ENCODE assay signal across 22 cellular contexts in the genomic region with DNA sequence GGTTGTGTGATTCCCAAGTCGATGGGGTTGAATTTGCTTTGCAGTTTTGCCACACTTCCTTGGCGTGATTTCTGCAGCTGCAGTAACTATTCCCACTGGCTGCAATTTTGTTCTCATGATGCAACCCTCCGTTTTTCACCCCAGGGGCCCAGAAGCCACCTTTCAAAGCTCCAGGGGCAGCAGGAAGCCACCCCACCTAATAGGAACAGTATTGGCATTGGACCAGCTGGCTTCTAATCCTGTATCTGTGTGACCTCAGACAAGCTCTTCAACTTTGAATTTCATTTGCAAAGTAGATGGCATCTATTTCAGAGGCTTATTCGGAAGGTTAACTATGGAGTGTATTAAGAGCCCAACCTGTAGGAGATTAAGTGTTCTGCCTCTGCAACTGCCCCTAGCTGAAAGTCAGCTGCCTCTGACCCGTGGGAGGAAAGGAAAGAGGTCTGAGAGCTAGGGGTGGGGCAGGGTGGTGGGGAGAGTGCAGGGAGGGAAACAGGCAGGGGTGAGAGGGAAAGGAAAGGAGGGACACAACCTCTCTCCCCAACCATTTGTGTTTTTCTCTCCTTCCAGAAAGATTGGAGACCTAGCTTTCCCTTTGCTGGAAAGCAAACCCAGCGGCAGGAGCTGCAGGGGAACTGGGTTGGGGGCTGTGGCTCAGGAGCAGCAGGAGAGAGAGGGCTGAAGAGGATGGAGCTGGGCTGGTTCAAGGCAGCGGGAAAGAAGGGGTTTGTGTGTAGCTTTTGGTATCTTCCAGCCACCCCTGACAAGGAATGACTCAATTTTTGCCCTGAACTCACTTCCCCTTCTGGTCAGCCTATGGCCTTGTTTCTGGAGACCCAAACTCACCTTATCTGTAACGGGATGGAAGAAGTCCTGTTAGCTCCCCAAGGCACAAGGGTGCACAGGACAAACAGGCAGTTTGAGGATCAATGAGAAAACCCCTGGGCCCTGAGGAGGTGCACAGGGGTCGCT. TPM values are rescaled to one million over a fixed set of nuclear protein-coding genes. Genes with fewer than 3 reads are reported as not detected.
DNase-seq lines count a peak whose midpoint lies in the region; ATAC-seq, FAIRE-seq and TF ChIP-seq lines count a peak whose summit lies in the region.
"Had no signal": no experiment of that assay in that cellular context is flagged by ENCODE, and none has a peak within 500 bp of the region (broad histone marks: within the 10 kb centered on the region; RNA-seq: fewer than 3 reads in every experiment).

No MANE protein-coding gene starts in this region.

- H3K9me3 ChIP-seq in Karpas-422 (ENCODE audit: low read length): no peaks in the 10 kb centered on the region
- H3K9me3 ChIP-seq in H1 (ENCODE audit: insufficient read depth in 2 of 2, low read depth in 1 of 2, low read length in 1 of 2): no peaks in the 10 kb centered on the region
- H3K9me3 ChIP-seq: SJSA1 had no signal

- H3K4me1 ChIP-seq in Karpas-422 (ENCODE audit: low read length): peaks cover 97% of the 10 kb centered on the region
- H3K4me1 ChIP-seq in H1 (replicated peaks in 1 of 4; ENCODE audit: control insufficient read depth in 3 of 4, insufficient read depth in 4 of 4, low read length in 3 of 4): peaks cover 0 to 8% (median 4%) of the 10 kb centered on the region in 4 experiments; a peak in 4 of 7 replicates
- H3K4me1 ChIP-seq: SJSA1 had no signal

- no peaks in the 10 kb centered on the region for H3K79me1 ChIP-seq in H1 (ENCODE audit: low read depth, low read length)

- POLR2A ChIA-PET in H1 (lab: Charles Lee; ENCODE audit: partially characterized antibody): interaction anchor here (0.8 to 1.6 kb wide), 2 partner anchors 10 kb away, joined by 3 to 4 read pairs; no protein-coding TSS in a partner anchor
- POLR2A ChIA-PET in activated CD8-positive, alpha-beta T cell treated with anti-CD3 and anti-CD28 coated beads for 36 hours (lab: Charles Lee): no interaction called here

- H3K18ac ChIP-seq in H1 (ENCODE audit: extremely low read depth, low read length): no peak overlapping the region

- H4K91ac ChIP-seq in H1 (replicated peaks; ENCODE audit: insufficient read length, low read length): no peak overlapping the region

- H3K4ac ChIP-seq in H1 (replicated peaks; ENCODE audit: insufficient read length, low read depth, low read length): no peak overlapping the region

- H3K23ac ChIP-seq in H1 (ENCODE audit: insufficient read length): no peak overlapping the region

- H3K36me3 Mint-ChIP-seq in activated CD8-positive, alpha-beta T cell treated with anti-CD3 and anti-CD28 coated beads for 36 hours (ENCODE audit: low read depth): no peaks in the 10 kb centered on the region
- H3K36me3 Mint-ChIP-seq: activated naive CD8-positive, alpha-beta T cell treated with anti-CD3 and anti-CD28 coated beads for 36 hours; brain had no signal

- peak overlapping the region; percentile 64 for H3K4me2 ChIP-seq in Karpas-422 (ENCODE audit: low read depth, low read length, poor library complexity, severe bottlenecking)
- H3K4me2 ChIP-seq in H1 (ENCODE audit: insufficient read depth in 1 of 2, low read depth in 2 of 2, low read length in 2 of 2): 0 out of 4 replicates have a peak overlapping the region, but pooled peaks have one; percentile 13 to 14
- H3K4me2 ChIP-seq: smooth muscle cell had no signal

- ATAC-seq in activated CD8-positive, alpha-beta T cell treated with anti-CD3 and anti-CD28 coated beads for 36 hours: no peak

- H3K27me3 Mint-ChIP-seq in activated CD8-positive, alpha-beta T cell treated with anti-CD3 and anti-CD28 coated beads for 36 hours: peaks cover 10% of the 10 kb centered on the region
- H3K27me3 Mint-ChIP-seq: brain had no signal

- H3K14ac ChIP-seq in H1 (ENCODE audit: insufficient read length): no peak overlapping the region

- FAIRE-seq in H1 (lab: Jason Lieb, UNC): no peak
- FAIRE-seq: G401.6, islet of Langerhans had no signal

- H3K56ac ChIP-seq in H1 (replicated peaks; ENCODE audit: insufficient read length, low read depth, low read length): no peak overlapping the region

- H4K5ac ChIP-seq in H1 (ENCODE audit: insufficient read length, low read depth, low read length): no peak overlapping the region

- H2BK120ac ChIP-seq in H1 (replicated peaks; ENCODE audit: low read depth, low read length): no peak overlapping the region

- H2AK5ac ChIP-seq in H1 (ENCODE audit: low read depth, low read length): no peak overlapping the region

- H2AFZ ChIP-seq in Karpas-422 (ENCODE audit: low read length) (no peak overlapping the region), H1 (ENCODE audit: low read length) (peak overlapping the region; percentile 63; the same call in 1 of the 2 replicates)

- H3K9ac ChIP-seq in Karpas-422 (ENCODE audit: low read length) (peak overlapping the region; percentile 78), H1 (replicated peaks in 1 of 4; ENCODE audit: extremely low read depth in 1 of 4, low read depth in 3 of 4, low read length in 3 of 4) (no peak overlapping the region)

- no peak for TF ChIP-seq EP300 in H1 (IDR thresholded peaks at IDR 0.05; ENCODE audit: borderline replicate concordance in 1 of 2, low read depth in 2 of 2, low read length in 2 of 2)

- TF ChIP-seq POLR2A in H1 (IDR thresholded peaks at IDR 0.05; ENCODE audit: control extremely low read depth in 1 of 2, low read depth in 2 of 2, low read length in 2 of 2): no peak

- no peak overlapping the region for H3K4me3 Mint-ChIP-seq in activated CD8-positive, alpha-beta T cell treated with anti-CD3 and anti-CD28 coated beads for 36 hours
- H3K4me3 Mint-ChIP-seq: activated naive CD8-positive, alpha-beta T cell treated with anti-CD3 and anti-CD28 coated beads for 36 hours; activated T-helper 1 cell treated with anti-CD3 and anti-CD28 coated beads, Interleukin-12 subunit alpha, Interleukin-12 subunit beta, Interleukin-2, Interleukin-4 antibody, amounts not matched to agents 30 ng/mL and 10 ng/mL and 1 ng/mL, durations not matched to agents 14 hours and 24 hours and 36 hours; nephron had no signal

- H2BK15ac ChIP-seq in H1 (ENCODE audit: low read length): no peak overlapping the region

- H2BK12ac ChIP-seq in H1 (ENCODE audit: low read depth, low read length): no peak overlapping the region

- no peaks in the 10 kb centered on the region for H3K9me2 ChIP-seq in Karpas-422 (replicated peaks; ENCODE audit: insufficient read depth, low read length)

- no peak overlapping the region for H3K27ac Mint-ChIP-seq in activated CD8-positive, alpha-beta T cell treated with anti-CD3 and anti-CD28 coated beads for 36 hours
- H3K27ac Mint-ChIP-seq: activated naive CD8-positive, alpha-beta T cell treated with anti-CD3 and anti-CD28 coated beads for 36 hours; activated T-helper 1 cell treated with anti-CD3 and anti-CD28 coated beads, Interleukin-12 subunit alpha, Interleukin-12 subunit beta, Interleukin-2, Interleukin-4 antibody, amounts not matched to agents 30 ng/mL and 10 ng/mL and 1 ng/mL, durations not matched to agents 14 hours and 24 hours and 36 hours; nephron; progenitor cell of endocrine pancreas had no signal

- DNase-seq in DMS79 (lab: John Stamatoyannopoulos, UW) (peak; percentile 85), Karpas-422 (peak; percentile 95), NCI-H69 (lab: John Stamatoyannopoulos, UW) (peak; percentile 84), H1 (ENCODE audit: low read depth in 1 of 2, low spot score in 2 of 2) (no peak), NCI-H748 (lab: John Stamatoyannopoulos, UW; ENCODE audit: unreplicated experiment) (no peak), midbrain (lab: John Stamatoyannopoulos, UW) (no peak)
- no peak for DNase-seq in activated CD8-positive, alpha-beta T cell treated with anti-CD3 and anti-CD28 coated beads for 36 hours
- DNase-seq: activated CD8-positive, alpha-beta memory T cell treated with anti-CD3 and anti-CD28 coated beads for 24 hours; activated naive CD8-positive, alpha-beta T cell treated with anti-CD3 and anti-CD28 coated beads for 36 hours; cortex of kidney; NCI-H2029; stimulated activated CD8-positive, alpha-beta memory T cell treated with anti-CD3 and anti-CD28 coated beads, Interleukin-4, amount 100 ng/mL, for 48 hours had no signal

- CTCF ChIA-PET in H1 (lab: Charles Lee; ENCODE audit: partially characterized antibody): interaction anchor here (1.2 to 4.7 kb wide), 12 partner anchors 9 to 422 kb away, joined by 3 to 26 read pairs (median 6); a partner anchor contains a TSS
- CTCF ChIA-PET in activated CD8-positive, alpha-beta T cell treated with anti-CD3 and anti-CD28 coated beads for 36 hours (lab: Charles Lee): interaction anchor here (1.2 kb wide), 1 partner anchor 10 kb away, joined by 3 read pairs; no protein-coding TSS in a partner anchor

- H3K23me2 ChIP-seq in H1 (ENCODE audit: low read depth, low read length): no peaks in the 10 kb centered on the region

- no peaks in the 10 kb centered on the region for H4K20me1 ChIP-seq in Karpas-422 (ENCODE audit: insufficient read depth, low read depth, low read length)
- H4K20me1 ChIP-seq in H1 (replicated peaks in 1 of 2; ENCODE audit: control insufficient read depth in 1 of 2, insufficient read depth in 2 of 2, low read length in 2 of 2): no peaks in the 10 kb centered on the region

- no peaks in the 10 kb centered on the region for H3K4me1 Mint-ChIP-seq in activated CD8-positive, alpha-beta T cell treated with anti-CD3 and anti-CD28 coated beads for 36 hours (ENCODE audit: low read depth)
- H3K4me1 Mint-ChIP-seq: activated naive CD8-positive, alpha-beta T cell treated with anti-CD3 and anti-CD28 coated beads for 36 hours had no signal

- H3K4me3 ChIP-seq in Karpas-422 (ENCODE audit: low read length) (peak overlapping the region; percentile 38; the same call in 1 of the 2 replicates), H1 (ENCODE audit: extremely low read depth in 1 of 4, insufficient read depth in 2 of 4, low read depth in 3 of 4, low read length in 4 of 4) (no peak overlapping the region)
- H3K4me3 ChIP-seq: SJSA1, smooth muscle cell had no signal

- TF ChIP-seq CTCF in H1 (IDR thresholded peaks at IDR 0.05; ENCODE audit: control extremely low read depth in 1 of 3, insufficient read depth in 1 of 3, low read depth in 1 of 3, low read length in 3 of 3): no peak
- TF ChIP-seq CTCF in activated CD8-positive, alpha-beta T cell treated with anti-CD3 and anti-CD28 coated beads for 36 hours (IDR thresholded peaks at IDR 0.05): no peak

- H2BK5ac ChIP-seq in H1 (ENCODE audit: low read depth, low read length): no peak overlapping the region

- H3K9me3 Mint-ChIP-seq in activated CD8-positive, alpha-beta T cell treated with anti-CD3 and anti-CD28 coated beads for 36 hours: no peaks in the 10 kb centered on the region
- H3K9me3 Mint-ChIP-seq: activated naive CD8-positive, alpha-beta T cell treated with anti-CD3 and anti-CD28 coated beads for 36 hours; activated T-helper 1 cell treated with anti-CD3 and anti-CD28 coated beads, Interleukin-12 subunit alpha, Interleukin-12 subunit beta, Interleukin-2, Interleukin-4 antibody, amounts not matched to agents 30 ng/mL and 10 ng/mL and 1 ng/mL, durations not matched to agents 14 hours and 24 hours and 36 hours; nephron had no signal

- TF ChIP-seq RAD21 in H1 (IDR thresholded peaks at IDR 0.05 in 1 of 2, conservative IDR thresholded peaks at IDR 0.05 in 1 of 2; ENCODE audit: low read depth in 2 of 2, low read length in 2 of 2): no peak

- no peaks in the 10 kb centered on the region for H3K27me3 ChIP-seq in Karpas-422 (ENCODE audit: low read length)
- no peaks in the 10 kb centered on the region for H3K27me3 ChIP-seq in H1 (replicated peaks in 1 of 4; ENCODE audit: control insufficient read depth in 3 of 4, extremely low read depth in 1 of 4, insufficient read depth in 3 of 4, low read length in 3 of 4)
- H3K27me3 ChIP-seq: SJSA1 had no signal

- no peaks in the 10 kb centered on the region for H3K79me2 ChIP-seq in Karpas-422 (ENCODE audit: low read length)
- H3K79me2 ChIP-seq in H1 (ENCODE audit: control insufficient read depth in 1 of 2, insufficient read depth in 2 of 2, low read length in 2 of 2): no peaks in the 10 kb centered on the region

- intact Hi-C loops in activated CD8-positive, alpha-beta T cell treated with anti-CD3 and anti-CD28 coated beads for 36 hours (cut with micrococcal nuclease): no loop called here

- no peaks in the 10 kb centered on the region for H3K36me3 ChIP-seq in Karpas-422 (ENCODE audit: insufficient read depth, low read length)
- H3K36me3 ChIP-seq in H1 (ENCODE audit: control insufficient read depth in 2 of 4, insufficient read depth in 4 of 4, low read length in 3 of 4): no peaks in the 10 kb centered on the region
- H3K36me3 ChIP-seq: SJSA1 had no signal

- peak overlapping the region; percentile 8; the same call in 1 of the 2 replicates for H4K8ac ChIP-seq in H1 (ENCODE audit: extremely low read depth, insufficient read depth, low read length)

- 82% methylated on average over 9 of the region's 9 CpGs; no CpG with 5 or more reads in 1 of the 2 experiments for WGBS in H1 (ENCODE audit: extremely low coverage in 1 of 2, insufficient coverage in 1 of 2, insufficient read length in 1 of 2, insufficient replicate concordance in 2 of 2, low coverage in 1 of 2, low lambda C conversion rate in 2 of 2, missing lambda C conversion rate in 1 of 2), 2 experiments

- H3K27ac ChIP-seq in Karpas-422 (ENCODE audit: low read length) (peak overlapping the region; percentile 96), H1 (ENCODE audit: low read depth, low read length) (no peak overlapping the region)
- H3K27ac ChIP-seq: SJSA1 had no signal

- H2BK20ac ChIP-seq in H1 (ENCODE audit: low read length): no peak overlapping the region

RNA-seq across cellular contexts. Expression of a gene that starts 12.9 kb away (rescaled TPM):
- 0.11 TPM in 1 of 2 replicates, not detected in the other for total RNA-seq in Karpas-422 (2014; rRNA removed; shearing (Covaris generic); ENCODE audit: low replicate concordance)
- 5.6 and 6.4 TPM in 2 replicates for total RNA-seq in H1 (2021; fragmentation: NEBNext Ultra II Directional; extraction: Animal tissue kit (Norgen Biotek cat#: 25700))
- polyA plus RNA-seq in H1 (2011; rRNA removed): 3.5 and 3.9 TPM in 2 replicates
- polyA plus RNA-seq in H1 (2011; cell fraction: cytosol; rRNA removed): 5.8 TPM
- 3.1 TPM for polyA plus RNA-seq in H1 (2011; cell fraction: nucleus; rRNA removed)
- 6.4 to 8.8 TPM (median 7.5 TPM) in 4 replicates for polyA plus RNA-seq in H1 (2012, experiment 1 of 2)
- 3.1 TPM for polyA plus RNA-seq in H1 (2012, experiment 2 of 2)
- 3.6 TPM for polyA plus RNA-seq in H1 (2013, experiment 1 of 2)
- polyA plus RNA-seq in H1 (2013, experiment 2 of 2): 3.7 TPM
- 4.5 and 4.6 TPM in 2 replicates for polyA minus RNA-seq in H1 (2011; rRNA and poly(A)+ RNA removed)
- polyA minus RNA-seq in H1 (2011; cell fraction: cytosol; rRNA and poly(A)+ RNA removed): 2.7 TPM
- 2.5 TPM for polyA minus RNA-seq in H1 (2011; cell fraction: nucleus; rRNA and poly(A)+ RNA removed)
- total RNA-seq in activated CD8-positive, alpha-beta T cell treated with anti-CD3 and anti-CD28 coated beads for 36 hours: under 1 TPM; 0.07 to 0.13 TPM
- total RNA-seq: OCI-LY7 had no signal

RNA-seq across cellular contexts. Expression of a gene that starts 45.1 kb away (rescaled TPM):
- 0.48 TPM in 1 of 2 replicates, not detected in the other for total RNA-seq in Karpas-422 (2014; rRNA removed; shearing (Covaris generic); ENCODE audit: low replicate concordance)
- 6.9 and 7.2 TPM in 2 replicates for total RNA-seq in H1 (2021; fragmentation: NEBNext Ultra II Directional; extraction: Animal tissue kit (Norgen Biotek cat#: 25700))
- 7.9 and 8.5 TPM in 2 replicates for polyA plus RNA-seq in H1 (2011; rRNA removed)
- 7.9 TPM for polyA plus RNA-seq in H1 (2011; cell fraction: cytosol; rRNA removed)
- polyA plus RNA-seq in H1 (2011; cell fraction: nucleus; rRNA removed): 7.3 TPM
- polyA plus RNA-seq in H1 (2012, experiment 1 of 2): 4.8 to 6.2 TPM (median 5.7 TPM) in 4 replicates
- 2.5 TPM for polyA plus RNA-seq in H1 (2012, experiment 2 of 2)
- polyA plus RNA-seq in H1 (2013, experiment 1 of 2): 4.7 TPM
- polyA plus RNA-seq in H1 (2013, experiment 2 of 2): 4.9 TPM
- polyA minus RNA-seq in H1 (2011; rRNA and poly(A)+ RNA removed): 3.9 and 4.5 TPM in 2 replicates
- 4.3 TPM for polyA minus RNA-seq in H1 (2011; cell fraction: cytosol; rRNA and poly(A)+ RNA removed)
- polyA minus RNA-seq in H1 (2011; cell fraction: nucleus; rRNA and poly(A)+ RNA removed): 12.4 TPM
- total RNA-seq in activated CD8-positive, alpha-beta T cell treated with anti-CD3 and anti-CD28 coated beads for 36 hours: not detected
- total RNA-seq: activated naive CD8-positive, alpha-beta T cell treated with anti-CD3 and anti-CD28 coated beads for 36 hours; activated T-helper 1 cell treated with anti-CD3 and anti-CD28 coated beads, Interleukin-12 subunit alpha, Interleukin-12 subunit beta, Interleukin-2, Interleukin-4 antibody, amounts not matched to agents 30 ng/mL and 10 ng/mL and 1 ng/mL, durations not matched to agents 14 hours and 24 hours and 36 hours; OCI-LY7; T-helper 2 cell treated with Interferon-gamma antibody and Interleukin-4, amounts not matched to agents 100 ng/mL and 5 ng/mL, for 36 hours had no signal

Comparison
In these comparisons a context has a peak if more than half of its experiments do, and no peak if none do; other contexts are left out.
1. DNase-seq: peak in DMS79 (single experiment), Karpas-422 (single experiment) and NCI-H69 (single experiment); none in H1 (0 of 2), activated CD8-positive, alpha-beta T cell treated with anti-CD3 and anti-CD28 coated beads for 36 hours (single experiment), NCI-H748 (single experiment) and midbrain (single experiment).